ENCODE assay signal across 18 cellular contexts in genomic region chr1:53948291-53948690, GRCh38. TPM values are rescaled to one million over a fixed set of nuclear protein-coding genes. Genes with fewer than 3 reads are reported as not detected.
DNase-seq lines count a peak whose midpoint lies in the region; ATAC-seq and TF ChIP-seq lines count a peak whose summit lies in the region.
"Had no signal": no experiment of that assay in that cellular context is flagged by ENCODE, and none has a peak within 500 bp of the region (broad histone marks: within the 10 kb centered on the region; RNA-seq: fewer than 3 reads in every experiment).

No MANE protein-coding gene starts in this region.

- RAD21 ChIA-PET in HCT116 (lab: Charles Lee; ENCODE audit: low non-redundant PET in 1 of 2, low total read pairs in 2 of 2, uncharacterized antibody in 2 of 2, unreplicated experiment in 2 of 2), result interaction anchor here in 1 of 2 experiments (1.4 kb wide), 1 partner anchor 87 kb away, joined by 4 read pairs; no protein-coding TSS in a partner anchor

- H3K36me3 Mint-ChIP-seq in activated CD8-positive, alpha-beta T cell treated with anti-CD3 and anti-CD28 coated beads for 36 hours (ENCODE audit: low read depth), result peaks cover 27% of the 10 kb centered on the region
- H3K36me3 Mint-ChIP-seq in activated CD8-positive, alpha-beta T cell treated with anti-CD3 and anti-CD28 coated beads, Interleukin-2, amount 10 ng/mL, durations not matched to agents 7 days and 5 days (ENCODE audit: low read depth), result peaks cover 37% of the 10 kb centered on the region
- peaks cover 2% of the 10 kb centered on the region for H3K36me3 Mint-ChIP-seq in neural crest cell (ENCODE audit: low read depth)

- no peaks in the 10 kb centered on the region for H3K9me3 Mint-ChIP-seq in activated CD8-positive, alpha-beta T cell treated with anti-CD3 and anti-CD28 coated beads for 36 hours
- no peaks in the 10 kb centered on the region for H3K9me3 Mint-ChIP-seq in activated CD8-positive, alpha-beta T cell treated with anti-CD3 and anti-CD28 coated beads, Interleukin-2, amount 10 ng/mL, durations not matched to agents 7 days and 5 days (ENCODE audit: insufficient read depth)
- H3K9me3 Mint-ChIP-seq in neural crest cell, result no peaks in the 10 kb centered on the region

- H3F3A ChIP-seq in PC-9 (ENCODE audit: insufficient read depth, low read depth), result peaks cover 33% of the 10 kb centered on the region

- H3K4me2 ChIP-seq in HCT116 (ENCODE audit: low read length), result 0 out of 2 replicates have a peak overlapping the region, but pooled peaks have one; percentile 3
- H3K4me2 ChIP-seq in PC-9, result no peak overlapping the region

- H3K9ac ChIP-seq in HCT116 (ENCODE audit: low read length), result no peak overlapping the region
- no peak overlapping the region for H3K9ac ChIP-seq in endocrine pancreas (ENCODE audit: control insufficient read depth, insufficient read depth, low read length)

- H3K27ac Mint-ChIP-seq in activated CD8-positive, alpha-beta T cell treated with anti-CD3 and anti-CD28 coated beads for 36 hours, result no peak overlapping the region
- H3K27ac Mint-ChIP-seq in activated CD8-positive, alpha-beta T cell treated with anti-CD3 and anti-CD28 coated beads, Interleukin-2, amount 10 ng/mL, durations not matched to agents 7 days and 5 days, result no peak overlapping the region
- no peak overlapping the region for H3K27ac Mint-ChIP-seq in neural crest cell (ENCODE audit: unreplicated experiment)

- TF ChIP-seq RAD21 in HCT116 (IDR thresholded peaks at IDR 0.05; ENCODE audit: low read depth), result no peak

- intact Hi-C loops in activated CD8-positive, alpha-beta T cell treated with anti-CD3 and anti-CD28 coated beads for 36 hours (cut with micrococcal nuclease), result no loop called here
- intact Hi-C loops in HCT116 (cut with micrococcal nuclease), result no loop called here
- intact Hi-C loops in PC-9 (cut with micrococcal nuclease; ENCODE audit: unreplicated experiment), result loop anchor here (5.0 to 10.0 kb wide), 2 partner anchors 86 to 937 kb away; partner anchors contain the start of gene DHCR24

- no peak for DNase-seq in activated CD8-positive, alpha-beta T cell treated with anti-CD3 and anti-CD28 coated beads for 36 hours
- no peak for DNase-seq in activated CD8-positive, alpha-beta T cell treated with anti-CD3 and anti-CD28 coated beads, Interleukin-2, amount 10 ng/mL, durations not matched to agents 7 days and 5 days
- DNase-seq in HCT116 (ENCODE audit: low read depth, low spot score), result no peak
- no peak for DNase-seq in neural crest cell (ENCODE audit: low read depth, low spot score)
- no peak for DNase-seq in NCI-H345 (lab: John Stamatoyannopoulos, UW)
- no peak for DNase-seq in NCI-H526 treated with DMSO at 0.1 percent for 48 hours (lab: John Stamatoyannopoulos, UW)
- no peak for DNase-seq in PC-9
- DNase-seq: hippocampal formation; NCI-H510A; stimulated activated CD8-positive, alpha-beta memory T cell treated with anti-CD3 and anti-CD28 coated beads, Interleukin-4, amount 100 ng/mL, for 48 hours; tibial artery had no signal

- no peaks in the 10 kb centered on the region for H3K9me2 ChIP-seq in HCT116 (ENCODE audit: insufficient read depth)
- H3K9me2 ChIP-seq in PC-9 (ENCODE audit: insufficient read depth), result no peaks in the 10 kb centered on the region

- H3K79me2 ChIP-seq in HCT116 (ENCODE audit: insufficient read depth, low read length), result peaks cover 79% of the 10 kb centered on the region
- peaks cover 62% of the 10 kb centered on the region for H3K79me2 ChIP-seq in PC-9 (ENCODE audit: low read depth)

- H3K27me3 Mint-ChIP-seq in activated CD8-positive, alpha-beta T cell treated with anti-CD3 and anti-CD28 coated beads for 36 hours, result no peaks in the 10 kb centered on the region
- no peaks in the 10 kb centered on the region for H3K27me3 Mint-ChIP-seq in activated CD8-positive, alpha-beta T cell treated with anti-CD3 and anti-CD28 coated beads, Interleukin-2, amount 10 ng/mL, durations not matched to agents 7 days and 5 days (ENCODE audit: low read depth)
- H3K27me3 Mint-ChIP-seq in neural crest cell (ENCODE audit: low read depth), result no peaks in the 10 kb centered on the region

- TF ChIP-seq POLR2A in HCT116 (IDR thresholded peaks at IDR 0.05; ENCODE audit: borderline replicate concordance, extremely low read depth, insufficient read depth, insufficient read length), result no peak

- H3K4me3 Mint-ChIP-seq in activated CD8-positive, alpha-beta T cell treated with anti-CD3 and anti-CD28 coated beads for 36 hours, result peak overlapping the region; percentile 93
- no peak overlapping the region for H3K4me3 Mint-ChIP-seq in activated CD8-positive, alpha-beta T cell treated with anti-CD3 and anti-CD28 coated beads, Interleukin-2, amount 10 ng/mL, durations not matched to agents 7 days and 5 days
- H3K4me3 Mint-ChIP-seq in neural crest cell, result peak overlapping the region; percentile 90

- no peak overlapping the region for H3K27ac ChIP-seq in HCT116 (ENCODE audit: low read depth, low read length)
- no peak overlapping the region for H3K27ac ChIP-seq in PC-9
- H3K27ac ChIP-seq: right atrium auricular region had no signal

- peaks cover 16 to 25% of the 10 kb centered on the region in 2 experiments; a peak in 3 of 4 replicates for H3K36me3 ChIP-seq in HCT116 (ENCODE audit: control insufficient read depth in 1 of 2, insufficient read depth in 2 of 2, low read length in 2 of 2)
- no peaks in the 10 kb centered on the region for H3K36me3 ChIP-seq in endocrine pancreas (ENCODE audit: control insufficient read depth, insufficient read depth, low read length)
- H3K36me3 ChIP-seq in PC-9 (ENCODE audit: low read depth), result peaks cover 29% of the 10 kb centered on the region

- BruUV-seq in HCT116 (replicated peaks; lab: Mats Ljungman, UMichigan) (no TSS peak), PC-9 (replicated peaks; lab: Mats Ljungman, UMichigan) (no TSS peak)

- POLR2A ChIA-PET in activated CD8-positive, alpha-beta T cell treated with anti-CD3 and anti-CD28 coated beads for 36 hours (lab: Charles Lee), result interaction anchor here (0.8 to 1.6 kb wide), 4 partner anchors 29 to 110 kb away, joined by 3 to 7 read pairs (median 3); partner anchors contain the start of gene YIPF1
- POLR2A ChIA-PET in activated CD8-positive, alpha-beta T cell treated with anti-CD3 and anti-CD28 coated beads, Interleukin-2, amount 10 ng/mL, durations not matched to agents 7 days and 5 days (lab: Charles Lee), result interaction anchor here (0.8 kb wide), 1 partner anchor 14 kb away, joined by 5 read pairs; no protein-coding TSS in a partner anchor
- POLR2A ChIA-PET in HCT116 (lab: Charles Lee) (interaction anchor here (1.1 kb wide), 1 partner anchor 70 kb away, joined by 4 read pairs; no protein-coding TSS in a partner anchor), PC-9 (lab: Charles Lee; ENCODE audit: unreplicated experiment) (no interaction called here)

- H2AFZ ChIP-seq in HCT116 (ENCODE audit: low read depth, low read length, poor library complexity, severe bottlenecking) (no peak overlapping the region), PC-9 (no peak overlapping the region)

- CTCF ChIA-PET in activated CD8-positive, alpha-beta T cell treated with anti-CD3 and anti-CD28 coated beads for 36 hours (lab: Charles Lee), result interaction anchor here (0.7 to 12.2 kb wide), 15 partner anchors 8 to 120 kb away, joined by 3 to 146 read pairs (median 4); partner anchors contain the start of gene YIPF1
- CTCF ChIA-PET in activated CD8-positive, alpha-beta T cell treated with anti-CD3 and anti-CD28 coated beads, Interleukin-2, amount 10 ng/mL, durations not matched to agents 7 days and 5 days (lab: Charles Lee), result interaction anchor here (0.9 to 12.2 kb wide), 12 partner anchors 8 to 112 kb away, joined by 3 to 179 read pairs (median 4); partner anchors contain the start of gene YIPF1
- CTCF ChIA-PET in HCT116 (lab: Charles Lee), result interaction anchor here (0.9 to 1.5 kb wide), 6 partner anchors 11 to 133 kb away, joined by 3 to 8 read pairs (median 4); no protein-coding TSS in a partner anchor
- CTCF ChIA-PET in PC-9 (lab: Charles Lee), result interaction anchor here (0.6 to 1.1 kb wide), 3 partner anchors 9 to 88 kb away, joined by 3 to 10 read pairs (median 4); no protein-coding TSS in a partner anchor

- H3K9me3 ChIP-seq in HCT116 (ENCODE audit: control insufficient read depth in 1 of 2, insufficient read depth in 1 of 2, low read depth in 1 of 2, low read length in 2 of 2) (no peaks in the 10 kb centered on the region), endocrine pancreas (ENCODE audit: control insufficient read depth, low read length) (no peaks in the 10 kb centered on the region), PC-9 (ENCODE audit: insufficient read depth, low read depth) (no peaks in the 10 kb centered on the region)
- H3K9me3 ChIP-seq: right atrium auricular region, tibial artery had no signal

- H3K4me3 ChIP-seq in HCT116 (replicated peaks in 1 of 2; ENCODE audit: low read depth in 1 of 2, low read length in 2 of 2), result no peak overlapping the region
- peak overlapping the region; percentile 58 for H3K4me3 ChIP-seq in endocrine pancreas (ENCODE audit: control insufficient read depth, insufficient read depth, low read length)
- H3K4me3 ChIP-seq in PC-9, result no peak overlapping the region
- H3K4me3 ChIP-seq: coronary artery, right atrium auricular region had no signal

- H4K20me1 ChIP-seq in HCT116 (ENCODE audit: insufficient read depth) (no peaks in the 10 kb centered on the region), PC-9 (ENCODE audit: insufficient read depth) (no peaks in the 10 kb centered on the region)

- peaks cover 40% of the 10 kb centered on the region for H3K4me1 Mint-ChIP-seq in activated CD8-positive, alpha-beta T cell treated with anti-CD3 and anti-CD28 coated beads for 36 hours (ENCODE audit: low read depth)
- H3K4me1 Mint-ChIP-seq in activated CD8-positive, alpha-beta T cell treated with anti-CD3 and anti-CD28 coated beads, Interleukin-2, amount 10 ng/mL, durations not matched to agents 7 days and 5 days (ENCODE audit: low read depth), result peaks cover 37% of the 10 kb centered on the region
- peaks cover 51% of the 10 kb centered on the region for H3K4me1 Mint-ChIP-seq in neural crest cell

- no peak for ATAC-seq in activated CD8-positive, alpha-beta T cell treated with anti-CD3 and anti-CD28 coated beads for 36 hours
- ATAC-seq in activated CD8-positive, alpha-beta T cell treated with anti-CD3 and anti-CD28 coated beads, Interleukin-2, amount 10 ng/mL, durations not matched to agents 7 days and 5 days, result no peak
- no peak for ATAC-seq in HCT116

- no peak for TF ChIP-seq CTCF in activated CD8-positive, alpha-beta T cell treated with anti-CD3 and anti-CD28 coated beads for 36 hours (IDR thresholded peaks at IDR 0.05)
- TF ChIP-seq CTCF in HCT116 (IDR thresholded peaks at IDR 0.05 in 2 of 3, conservative IDR thresholded peaks at IDR 0.05 in 1 of 3; ENCODE audit: borderline replicate concordance in 1 of 3, insufficient read depth in 1 of 3, low read depth in 2 of 3, low read length in 2 of 3) (no peak), neural crest cell (conservative IDR thresholded peaks at IDR 0.05) (no peak), PC-9 (conservative IDR thresholded peaks at IDR 0.05) (no peak)

- H3K27me3 ChIP-seq in HCT116 (ENCODE audit: insufficient read depth, low read length) (no peaks in the 10 kb centered on the region), endocrine pancreas (ENCODE audit: control insufficient read depth, insufficient read depth, low read length) (no peaks in the 10 kb centered on the region), PC-9 (ENCODE audit: insufficient read depth, low read depth) (no peaks in the 10 kb centered on the region)
- H3K27me3 ChIP-seq: right atrium auricular region, tibial artery had no signal

- H3K4me1 ChIP-seq in HCT116 (ENCODE audit: control insufficient read depth in 1 of 2, insufficient read depth in 2 of 2, low read length in 2 of 2) (peaks cover 10 to 22% of the 10 kb centered on the region in 2 experiments; a peak in 2 of 4 replicates), endocrine pancreas (ENCODE audit: control insufficient read depth, insufficient read depth, low read length) (peaks cover 14% of the 10 kb centered on the region), PC-9 (replicated peaks; ENCODE audit: insufficient read depth) (peaks cover 27% of the 10 kb centered on the region)

RNA-seq across cellular contexts. Expression of gene LRRC42, which starts 2.1 kb away (rescaled TPM):
- 10 to 100 TPM; 26.7 to 29.6 TPM for total RNA-seq in activated CD8-positive, alpha-beta T cell treated with anti-CD3 and anti-CD28 coated beads for 36 hours
- total RNA-seq in activated CD8-positive, alpha-beta T cell treated with anti-CD3 and anti-CD28 coated beads, Interleukin-2, amount 10 ng/mL, durations not matched to agents 7 days and 5 days, result 10 to 100 TPM; 26.3 to 26.8 TPM
- total RNA-seq in HCT116 (2021; ENCODE audit: unreplicated experiment), result 62.5 TPM
- 35.3 and 46.9 TPM in 2 replicates for polyA plus RNA-seq in HCT116 (2012)
- 45.4 and 45.8 TPM in 2 replicates for total RNA-seq in neural crest cell
- 78.7 and 82.7 TPM in 2 replicates for total RNA-seq in PC-9 (2021)

RNA-seq across cellular contexts. Expression of gene IFT25, which starts 2.8 kb away (rescaled TPM):
- 10 to 100 TPM; 60.5 to 63.5 TPM for total RNA-seq in activated CD8-positive, alpha-beta T cell treated with anti-CD3 and anti-CD28 coated beads for 36 hours
- 10 to 100 TPM; 83.1 to 87.1 TPM for total RNA-seq in activated CD8-positive, alpha-beta T cell treated with anti-CD3 and anti-CD28 coated beads, Interleukin-2, amount 10 ng/mL, durations not matched to agents 7 days and 5 days
- total RNA-seq in HCT116 (2021; ENCODE audit: unreplicated experiment) (45.1 TPM), neural crest cell (41.0 and 41.1 TPM in 2 replicates), PC-9 (2021) (98.8 and 128 TPM in 2 replicates)
- polyA plus RNA-seq in HCT116 (2012), result 10.1 and 19.4 TPM in 2 replicates

RNA-seq across cellular contexts. Expression of gene DIO1, which starts 54.3 kb away (rescaled TPM):
- total RNA-seq in activated CD8-positive, alpha-beta T cell treated with anti-CD3 and anti-CD28 coated beads for 36 hours, result not detected
- not detected for total RNA-seq in activated CD8-positive, alpha-beta T cell treated with anti-CD3 and anti-CD28 coated beads, Interleukin-2, amount 10 ng/mL, durations not matched to agents 7 days and 5 days
- total RNA-seq in HCT116 (2021; ENCODE audit: unreplicated experiment) (not detected), neural crest cell (not detected in 2 replicates), PC-9 (2021) (not detected in 2 replicates)
- polyA plus RNA-seq in HCT116 (2012), result 0.20 TPM in 1 of 2 replicates, not detected in the other
- total RNA-seq: Calu3, epithelial cell of proximal tubule, LHCN-M2, right atrium auricular region had no signal
- polyA plus RNA-seq: AG04450 had no signal

RNA-seq across cellular contexts. Expression of gene YIPF1, which starts 58.7 kb away (rescaled TPM):
- 10 to 100 TPM; 13.2 to 15.6 TPM for total RNA-seq in activated CD8-positive, alpha-beta T cell treated with anti-CD3 and anti-CD28 coated beads for 36 hours
- 10 to 100 TPM; 14.9 to 16.3 TPM for total RNA-seq in activated CD8-positive, alpha-beta T cell treated with anti-CD3 and anti-CD28 coated beads, Interleukin-2, amount 10 ng/mL, durations not matched to agents 7 days and 5 days
- 16.4 TPM for total RNA-seq in HCT116 (2021; ENCODE audit: unreplicated experiment)
- 13.4 and 15.3 TPM in 2 replicates for polyA plus RNA-seq in HCT116 (2012)
- total RNA-seq in neural crest cell, result 22.2 and 25.7 TPM in 2 replicates
- total RNA-seq in PC-9 (2021), result 23.3 and 26.1 TPM in 2 replicates
